Comparison of ENCODE assay signal across 21 cellular contexts in genomic region chr1:212073490-212073889, GRCh38. TPM values are rescaled to one million over a fixed set of nuclear protein-coding genes. Genes with fewer than 3 reads are reported as not detected.
DNase-seq lines count a peak whose midpoint lies in the region; ATAC-seq and TF ChIP-seq lines count a peak whose summit lies in the region.
"Had no signal": no experiment of that assay in that cellular context is flagged by ENCODE, and none has a peak within 500 bp of the region (broad histone marks: within the 10 kb centered on the region; RNA-seq: fewer than 3 reads in every experiment).

No MANE protein-coding gene starts in this region.

- H3K9me3 ChIP-seq in right atrium auricular region (no peaks in the 10 kb centered on the region), right cardiac atrium (ENCODE audit: control insufficient read depth, low read length) (no peaks in the 10 kb centered on the region), gastrocnemius medialis (no peaks in the 10 kb centered on the region), HAP-1 (no peaks in the 10 kb centered on the region)
- H3K9me3 ChIP-seq: A549, BLaER1 had no signal

- ATAC-seq in right cardiac atrium = no peak
- ATAC-seq in gastrocnemius medialis = no peak
- ATAC-seq: A549; CD8-positive, alpha-beta T cell; PC-3 had no signal

- peak in 1 of 2 donors; percentile 24 for TF ChIP-seq CTCF in right atrium auricular region (IDR thresholded peaks at IDR 0.05)
- no peak for TF ChIP-seq CTCF in gastrocnemius medialis (IDR thresholded peaks at IDR 0.05 in 4 of 5, conservative IDR thresholded peaks at IDR 0.05 in 1 of 5)

- no peak for DNase-seq in right atrium auricular region (ENCODE audit: low spot score)
- DNase-seq in right cardiac atrium = no peak
- peak; percentile 3 for DNase-seq in amniotic epithelial cell (ENCODE audit: low read depth)
- DNase-seq in fibroblast of peridontal ligament (ENCODE audit: extremely low read depth) = peak; percentile 66
- no peak for DNase-seq in gastrocnemius medialis
- DNase-seq in NCI-H1092 treated with DMSO at 0.1 percent for 48 hours (lab: John Stamatoyannopoulos, UW) = no peak
- DNase-seq in DMS53 (lab: John Stamatoyannopoulos, UW) = no peak
- no peak for DNase-seq in HAP-1 (ENCODE audit: low spot score in 2 of 2)
- DNase-seq: Calu3; CD8-positive, alpha-beta T cell; DMS79 treated with DMSO at 0.1 percent for 48 hours; H9; KBM-7; NCI-H1694 treated with DMSO at 0.1 percent for 48 hours; NCI-H510A treated with DMSO at 0.1 percent for 48 hours; NCI-H774; PC-3; RPMI8226; SIG-M5 had no signal

- H3K4me1 ChIP-seq in right atrium auricular region = peaks cover 0 to 15% of the 10 kb centered on the region in 2 donors
- no peaks in the 10 kb centered on the region for H3K4me1 ChIP-seq in right cardiac atrium (ENCODE audit: control insufficient read depth, insufficient read depth, low read length)
- peaks cover 18 to 36% of the 10 kb centered on the region in 2 donors for H3K4me1 ChIP-seq in gastrocnemius medialis
- no peaks in the 10 kb centered on the region for H3K4me1 ChIP-seq in HAP-1
- H3K4me1 ChIP-seq: A549, BLaER1 had no signal

- H3K27me3 ChIP-seq in right atrium auricular region = no peaks in the 10 kb centered on the region
- H3K27me3 ChIP-seq in right cardiac atrium (ENCODE audit: control insufficient read depth, insufficient read depth) = no peaks in the 10 kb centered on the region
- H3K27me3 ChIP-seq in gastrocnemius medialis = no peaks in the 10 kb centered on the region
- H3K27me3 ChIP-seq in HAP-1 (ENCODE audit: low read depth) = no peaks in the 10 kb centered on the region
- H3K27me3 ChIP-seq: BLaER1 had no signal

- H3K27ac ChIP-seq in right atrium auricular region = peak overlapping the region; percentile 75 to 89
- H3K27ac ChIP-seq in right cardiac atrium (ENCODE audit: low read length) = no peak overlapping the region
- peak overlapping the region; percentile 83 to 91 (median 90) for H3K27ac ChIP-seq in gastrocnemius medialis
- H3K27ac ChIP-seq: A549, BLaER1 had no signal

- H3K36me3 ChIP-seq in right atrium auricular region (no peaks in the 10 kb centered on the region), gastrocnemius medialis (no peaks in the 10 kb centered on the region), HAP-1 (replicated peaks) (peaks cover 79% of the 10 kb centered on the region)

- intact Hi-C loops in right cardiac atrium (cut with DNase I) = loop anchor here in 3 of 4 donors (5.0 to 10.0 kb wide), 7 partner anchors 91 to 384 kb away; partner anchors contain the start of gene PPP2R5A (in 2 of the 3)
- intact Hi-C loops in gastrocnemius medialis (cut with DNase I; ENCODE audit: low total_unique reads) = loop anchor here (2.0 kb wide), 1 partner anchor 39 kb away; the partner anchor contains the start of genes DTL and INTS7

- no peak for TF ChIP-seq POLR2A in gastrocnemius medialis (IDR thresholded peaks at IDR 0.05)

- 97% methylated on average over 1 of the region's 1 CpG for WGBS in right cardiac atrium

- in situ Hi-C loops in gastrocnemius medialis (cut with MboI; ENCODE audit: low sequenced_read_pairs in 4 of 4) = loop anchor here (5.0 to 25.0 kb wide), 4 partner anchors 214 to 294 kb away; partner anchors contain the start of gene PPP2R5A (in 1 of the 4)
- in situ Hi-C loops in HAP-1 (cut with MboI; ENCODE audit: low sequenced_read_pairs) = no loop called here

- H3K4me3 ChIP-seq in right atrium auricular region = no peak overlapping the region
- H3K4me3 ChIP-seq in right cardiac atrium (ENCODE audit: low read length) = no peak overlapping the region
- no peak overlapping the region for H3K4me3 ChIP-seq in gastrocnemius medialis
- no peak overlapping the region for H3K4me3 ChIP-seq in HAP-1
- H3K4me3 ChIP-seq: A549, BLaER1 had no signal

RNA-seq across cellular contexts. Expression of gene DTL, which starts 37.9 kb away (rescaled TPM):
- total RNA-seq in right atrium auricular region (under 1 TPM in 1 of 2 donors, not detected in 1; 0.08 TPM), right cardiac atrium (under 1 TPM; 0.14 to 0.85 (median 0.46) TPM), gastrocnemius medialis (1 to 10 TPM in 1 of 4 donors, under 1 TPM in 1, not detected in 2; 0.52 to 1.8 TPM)
- 0.09 TPM for polyA plus RNA-seq in right cardiac atrium

RNA-seq across cellular contexts. Expression of gene INTS7, which starts 38.1 kb away (rescaled TPM):
- total RNA-seq in right atrium auricular region (1 to 10 TPM; 4.9 to 7.5 TPM), right cardiac atrium (10 to 100 TPM in 1 of 4 donors, 1 to 10 TPM in 3; 7.0 to 12.2 (median 8.2) TPM), gastrocnemius medialis (1 to 10 TPM; 4.0 to 8.0 (median 6.6) TPM)
- polyA plus RNA-seq in right cardiac atrium = 3.6 TPM

Comparison
In these comparisons a context has a peak if more than half of its experiments do, and no peak if none do; other contexts are left out.
1. DNase-seq: peak in amniotic epithelial cell (single experiment) and fibroblast of peridontal ligament (single experiment); none in right atrium auricular region (single experiment), right cardiac atrium (0 of 3), gastrocnemius medialis (0 of 2), NCI-H1092 treated with DMSO at 0.1 percent for 48 hours (single experiment), DMS53 (single experiment) and HAP-1 (0 of 2).